Comparison of ENCODE assay signal across 8 cellular contexts in the genomic region with DNA sequence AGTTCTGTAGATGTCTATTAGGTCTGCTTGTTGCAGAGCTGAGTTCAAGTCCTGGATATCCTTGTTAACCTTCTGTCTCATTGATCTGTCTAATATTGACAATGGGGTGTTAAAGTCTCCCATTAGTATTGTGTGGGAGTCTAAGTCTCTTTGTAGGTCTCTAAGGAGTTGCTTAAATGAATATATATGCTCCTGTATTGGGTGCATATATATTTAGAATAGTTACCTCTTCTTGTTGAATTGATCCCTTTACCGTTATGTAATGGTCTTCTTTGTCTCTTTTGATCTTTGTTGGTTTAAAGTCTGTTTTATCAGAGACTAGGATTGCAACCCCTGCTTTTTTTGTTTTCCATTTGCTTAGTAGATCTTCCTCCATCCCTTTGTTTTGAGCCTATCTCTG.
DNase-seq lines count a peak whose midpoint lies in the region; ATAC-seq and TF ChIP-seq lines count a peak whose summit lies in the region.
"Not testable (repeated sequence)": the region's sequence is repeated elsewhere in the genome, so short reads cannot be mapped to it uniquely, and the experiment has no call there.

No MANE protein-coding gene starts in this region.

- peak; percentile 62 for DNase-seq in ACHN
- peak; percentile 17 for DNase-seq in EH (ENCODE audit: low read depth)
- peak; percentile 8 for DNase-seq in NCI-H1105 (lab: John Stamatoyannopoulos, UW)
- DNase-seq in NCI-H226, result peak; percentile 48
- not testable (repeated sequence) for DNase-seq in T-helper 17 cell; natural killer cell treated with Interleukin-12 subunit alpha and Interleukin-12 subunit beta and Interleukin-15 and Interleukin-18, amount 100 ng/mL, for 72 hours (ENCODE audit: low spot score)
- DNase-seq in adipocyte (ENCODE audit: low read depth), result peak; percentile 30
- peak; percentile 84 for DNase-seq in hepatocyte (ENCODE audit: low spot score)

- not testable (repeated sequence) for H3K27ac ChIP-seq in hepatocyte

- H3K79me2 ChIP-seq in hepatocyte, result peaks cover 38% of the 10 kb centered on the region

- H3K4me1 Mint-ChIP-seq in T-helper 17 cell, result peaks cover 29% of the 10 kb centered on the region
- H3K4me1 Mint-ChIP-seq in natural killer cell treated with Interleukin-12 subunit alpha and Interleukin-12 subunit beta and Interleukin-15 and Interleukin-18, amount 100 ng/mL, for 72 hours (ENCODE audit: low read depth in 2 of 2), result peaks cover 37 to 41% of the 10 kb centered on the region in 2 donors

- H3K4me3 ChIP-seq in adipocyte (ENCODE audit: low read length); hepatocyte: not testable (repeated sequence)

- H3K4me3 Mint-ChIP-seq in T-helper 17 cell, result peak overlapping the region; percentile 19
- not testable (repeated sequence) for H3K4me3 Mint-ChIP-seq in natural killer cell treated with Interleukin-12 subunit alpha and Interleukin-12 subunit beta and Interleukin-15 and Interleukin-18, amount 100 ng/mL, for 72 hours

- not testable (repeated sequence) for H3K27me3 ChIP-seq in adipocyte (replicated peaks; ENCODE audit: control insufficient read depth, insufficient read depth, low read length); hepatocyte

- H3K36me3 Mint-ChIP-seq in T-helper 17 cell (ENCODE audit: low read depth), result peaks cover 28% of the 10 kb centered on the region
- H3K36me3 Mint-ChIP-seq in natural killer cell treated with Interleukin-12 subunit alpha and Interleukin-12 subunit beta and Interleukin-15 and Interleukin-18, amount 100 ng/mL, for 72 hours, result peaks cover 58% of the 10 kb centered on the region

- not testable (repeated sequence) for H3K4me1 ChIP-seq in adipocyte (ENCODE audit: control insufficient read depth, insufficient read depth, low read length); hepatocyte (ENCODE audit: insufficient read depth)

- H3K4me2 ChIP-seq in hepatocyte, result not testable (repeated sequence)

- H3K9ac ChIP-seq in adipocyte (ENCODE audit: low read length), result not testable (repeated sequence)

- H2AFZ ChIP-seq in hepatocyte, result not testable (repeated sequence)

- not testable (repeated sequence) for ATAC-seq in T-helper 17 cell; natural killer cell treated with Interleukin-12 subunit alpha and Interleukin-12 subunit beta and Interleukin-15 and Interleukin-18, amount 100 ng/mL, for 72 hours

- in situ Hi-C loops in ACHN (cut with HindIII; ENCODE audit: low pct_ligation_motif_present, low pct_unique_long_range_greater_than_20kb, low sequenced_read_pairs), result not testable (repeated sequence)

- not testable (repeated sequence) for H3K27me3 Mint-ChIP-seq in T-helper 17 cell; natural killer cell treated with Interleukin-12 subunit alpha and Interleukin-12 subunit beta and Interleukin-15 and Interleukin-18, amount 100 ng/mL, for 72 hours

- H3K36me3 ChIP-seq in adipocyte (ENCODE audit: control insufficient read depth, insufficient read depth, low read length, severe bottlenecking), result peaks cover 51% of the 10 kb centered on the region
- not testable (repeated sequence) for H3K36me3 ChIP-seq in hepatocyte (replicated peaks; ENCODE audit: insufficient read depth, low read depth)

- peak overlapping the region; percentile 43 for H3K27ac Mint-ChIP-seq in T-helper 17 cell
- H3K27ac Mint-ChIP-seq in natural killer cell treated with Interleukin-12 subunit alpha and Interleukin-12 subunit beta and Interleukin-15 and Interleukin-18, amount 100 ng/mL, for 72 hours, result peak overlapping the region; percentile 10 to 40

- H3K9me3 ChIP-seq in T-helper 17 cell (ENCODE audit: control insufficient read depth, low read length, poor library complexity, severe bottlenecking); adipocyte (ENCODE audit: control insufficient read depth, low read length); hepatocyte (ENCODE audit: low read depth): not testable (repeated sequence)

- H4K20me1 ChIP-seq in hepatocyte (ENCODE audit: insufficient read depth, poor library complexity, severe bottlenecking), result not testable (repeated sequence)

- 95% methylated on average over 1 of the region's 1 CpG for WGBS in hepatocyte (ENCODE audit: low lambda C conversion rate, missing lambda C conversion rate)

- H3K9me3 Mint-ChIP-seq in natural killer cell treated with Interleukin-12 subunit alpha and Interleukin-12 subunit beta and Interleukin-15 and Interleukin-18, amount 100 ng/mL, for 72 hours, result not testable (repeated sequence)

- H3K9me2 ChIP-seq in hepatocyte (replicated peaks; ENCODE audit: insufficient read depth), result not testable (repeated sequence)

- not testable (repeated sequence) for TF ChIP-seq CTCF in hepatocyte (IDR thresholded peaks at IDR 0.05; ENCODE audit: poor library complexity)
